In the genomic region with DNA sequence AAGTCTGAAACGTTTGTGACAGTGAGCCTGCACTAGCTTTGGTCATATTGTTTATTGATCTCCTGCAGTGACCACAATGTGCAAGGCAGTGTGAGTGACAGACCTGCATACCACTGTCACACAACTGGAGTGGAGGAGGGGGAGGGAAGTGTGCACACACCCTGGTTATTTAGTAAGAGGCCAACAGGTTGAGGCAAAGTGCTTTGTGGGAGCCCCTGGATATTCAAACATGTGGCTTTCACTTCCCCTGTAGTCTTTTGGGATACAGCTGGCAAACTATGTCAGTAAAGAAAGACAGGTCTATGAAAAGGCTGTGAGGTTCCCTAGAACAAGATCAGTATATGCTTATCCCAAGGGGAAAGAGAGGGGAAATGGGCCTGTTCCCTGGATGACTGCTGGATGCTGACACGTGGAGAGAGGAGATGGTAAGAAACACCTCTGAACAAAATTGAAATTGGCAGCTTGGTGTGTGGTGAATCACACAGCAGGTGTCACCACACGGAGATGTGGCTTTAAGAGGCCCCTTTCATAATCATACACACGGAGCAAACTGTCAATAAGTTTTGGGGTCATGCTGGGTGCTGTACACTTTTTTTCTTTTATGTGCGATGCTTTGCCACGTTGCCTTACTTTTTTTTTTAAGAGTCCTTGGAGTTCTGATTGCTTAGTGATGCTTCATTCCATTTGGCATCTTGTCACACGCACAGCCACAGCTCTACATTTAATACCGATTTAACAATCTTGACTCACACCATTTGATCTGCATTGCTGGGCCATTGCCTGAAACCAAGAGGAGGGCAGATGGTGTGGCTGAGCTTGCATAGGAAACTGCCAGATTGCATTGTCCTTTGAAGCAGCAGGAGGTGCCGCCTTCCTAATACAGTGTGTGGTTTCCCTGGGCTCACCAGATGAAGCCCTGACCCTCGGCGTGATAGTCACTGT, we compare ENCODE assay signal across 8 cellular contexts. TPM values are rescaled to one million over a fixed set of nuclear protein-coding genes. Genes with fewer than 3 reads are reported as not detected.
DNase-seq lines count a peak whose midpoint lies in the region; ATAC-seq and TF ChIP-seq lines count a peak whose summit lies in the region.

No MANE protein-coding gene starts in this region.

- intact Hi-C loops in activated T-helper 2 cell treated with anti-CD3 and anti-CD28 coated beads, Interferon-gamma antibody, Interleukin-2, Interleukin-4, amounts not matched to agents 10 μg/mL and 5 μg/mL and 100 μg/mL, durations not matched to agents 14 hours and 24 hours and 36 hours (cut with micrococcal nuclease) = loop anchor here (5.0 kb wide), 1 partner anchor 36 kb away; no protein-coding TSS in a partner anchor

- H3K4me3 ChIP-seq in AG04450 (ENCODE audit: low read depth, low read length) = no peak overlapping the region
- peak overlapping the region; percentile 15 for H3K4me3 ChIP-seq in Jurkat, Clone E6-1 (ENCODE audit: low read length)
- H3K4me3 ChIP-seq in retinal pigment epithelial cell (ENCODE audit: low read length) = no peak overlapping the region

- H3K27me3 Mint-ChIP-seq in activated T-helper 2 cell treated with anti-CD3 and anti-CD28 coated beads, Interferon-gamma antibody, Interleukin-2, Interleukin-4, amounts not matched to agents 10 μg/mL and 5 μg/mL and 100 μg/mL, durations not matched to agents 14 hours and 24 hours and 36 hours (ENCODE audit: low read depth) = no peaks in the 10 kb centered on the region

- H3K4me3 Mint-ChIP-seq in activated T-helper 2 cell treated with anti-CD3 and anti-CD28 coated beads, Interferon-gamma antibody, Interleukin-2, Interleukin-4, amounts not matched to agents 10 μg/mL and 5 μg/mL and 100 μg/mL, durations not matched to agents 14 hours and 24 hours and 36 hours (ENCODE audit: low read depth) = no peak overlapping the region

- H3K27ac Mint-ChIP-seq in activated T-helper 2 cell treated with anti-CD3 and anti-CD28 coated beads, Interferon-gamma antibody, Interleukin-2, Interleukin-4, amounts not matched to agents 10 μg/mL and 5 μg/mL and 100 μg/mL, durations not matched to agents 14 hours and 24 hours and 36 hours = peak overlapping the region; percentile 73

- no peaks in the 10 kb centered on the region for H3K27me3 ChIP-seq in AG04450 (ENCODE audit: control insufficient read depth, insufficient read depth, low read length)

- no peak overlapping the region for H3K27ac ChIP-seq in AG04450 (ENCODE audit: low read depth, low read length)

- DNase-seq in AG04450 (ENCODE audit: low read depth, low spot score) = peak; percentile 15
- peak; percentile 86 for DNase-seq in Jurkat, Clone E6-1 (ENCODE audit: low read depth, low spot score)
- DNase-seq in activated T-helper 2 cell treated with anti-CD3 and anti-CD28 coated beads, Interferon-gamma antibody, Interleukin-2, Interleukin-4, amounts not matched to agents 10 μg/mL and 5 μg/mL and 100 μg/mL, durations not matched to agents 14 hours and 24 hours and 36 hours (ENCODE audit: low spot score) = no peak
- DNase-seq in retinal pigment epithelial cell (ENCODE audit: low read depth) = peak; percentile 18
- no peak for DNase-seq in GM19240 (ENCODE audit: insufficient read length, low spot score)

- no peaks in the 10 kb centered on the region for H3K9me3 ChIP-seq in AG04450 (ENCODE audit: control insufficient read depth, insufficient read depth, low read length)

- H3K9me3 Mint-ChIP-seq in activated T-helper 2 cell treated with anti-CD3 and anti-CD28 coated beads, Interferon-gamma antibody, Interleukin-2, Interleukin-4, amounts not matched to agents 10 μg/mL and 5 μg/mL and 100 μg/mL, durations not matched to agents 14 hours and 24 hours and 36 hours = peaks cover 3% of the 10 kb centered on the region

- TF ChIP-seq CTCF in AG04450 (IDR thresholded peaks at IDR 0.05; ENCODE audit: low read depth, low read length) = no peak
- TF ChIP-seq CTCF in retinal pigment epithelial cell (conservative IDR thresholded peaks at IDR 0.05; ENCODE audit: low read depth, low read length) = no peak

- CTCF ChIA-PET in AG04450 (lab: Charles Lee) = interaction anchor here (0.5 kb wide), 1 partner anchor 450 kb away, joined by 3 read pairs; no protein-coding TSS in a partner anchor

- peaks cover 31% of the 10 kb centered on the region for H3K4me1 Mint-ChIP-seq in activated T-helper 2 cell treated with anti-CD3 and anti-CD28 coated beads, Interferon-gamma antibody, Interleukin-2, Interleukin-4, amounts not matched to agents 10 μg/mL and 5 μg/mL and 100 μg/mL, durations not matched to agents 14 hours and 24 hours and 36 hours (ENCODE audit: low read depth)

- POLR2A ChIA-PET in AG04450 (lab: Yijun Ruan, JAX) = interaction anchor here (0.6 kb wide), 1 partner anchor 83 kb away, joined by 6 read pairs; no protein-coding TSS in a partner anchor

- H3K36me3 Mint-ChIP-seq in activated T-helper 2 cell treated with anti-CD3 and anti-CD28 coated beads, Interferon-gamma antibody, Interleukin-2, Interleukin-4, amounts not matched to agents 10 μg/mL and 5 μg/mL and 100 μg/mL, durations not matched to agents 14 hours and 24 hours and 36 hours (ENCODE audit: low read depth) = no peaks in the 10 kb centered on the region

- ATAC-seq in GM18907 (IDR thresholded peaks at IDR 0.05; ENCODE audit: unreplicated experiment) (peak; percentile 73), HG03571 (IDR thresholded peaks at IDR 0.05; ENCODE audit: unreplicated experiment) (no peak), HG03469 (IDR thresholded peaks at IDR 0.05; ENCODE audit: unreplicated experiment) (no peak)

RNA-seq across cellular contexts. Expression of a gene that starts 11.3 kb away (rescaled TPM):
- 1.6 and 1.8 TPM in 2 replicates for polyA plus RNA-seq in AG04450 (2011; rRNA removed)
- 3.3 and 3.9 TPM in 2 replicates for polyA minus RNA-seq in AG04450 (2011; rRNA and poly(A)+ RNA removed)
- 7.1 TPM for polyA plus RNA-seq in Jurkat, Clone E6-1 (2012; ENCODE audit: insufficient read depth, insufficient read length)
- total RNA-seq in activated T-helper 2 cell treated with anti-CD3 and anti-CD28 coated beads, Interferon-gamma antibody, Interleukin-2, Interleukin-4, amounts not matched to agents 10 μg/mL and 5 μg/mL and 100 μg/mL, durations not matched to agents 14 hours and 24 hours and 36 hours = 2.1 and 2.4 TPM in 2 replicates

RNA-seq across cellular contexts. Expression of a gene that starts 38.3 kb away (rescaled TPM):
- polyA plus RNA-seq in AG04450 (2011; rRNA removed) = 13.8 and 14.5 TPM in 2 replicates
- polyA minus RNA-seq in AG04450 (2011; rRNA and poly(A)+ RNA removed) = 20.7 and 21.7 TPM in 2 replicates
- polyA plus RNA-seq in Jurkat, Clone E6-1 (2012; ENCODE audit: insufficient read depth, insufficient read length) = 5.1 TPM
- 10.5 and 11.2 TPM in 2 replicates for total RNA-seq in activated T-helper 2 cell treated with anti-CD3 and anti-CD28 coated beads, Interferon-gamma antibody, Interleukin-2, Interleukin-4, amounts not matched to agents 10 μg/mL and 5 μg/mL and 100 μg/mL, durations not matched to agents 14 hours and 24 hours and 36 hours

Comparison
In these comparisons a context has a peak if more than half of its experiments do, and no peak if none do; other contexts are left out.
1. DNase-seq: peak in AG04450 (single experiment), Jurkat, Clone E6-1 (single experiment) and retinal pigment epithelial cell (single experiment); none in activated T-helper 2 cell treated with anti-CD3 and anti-CD28 coated beads, Interferon-gamma antibody, Interleukin-2, Interleukin-4, amounts not matched to agents 10 μg/mL and 5 μg/mL and 100 μg/mL, durations not matched to agents 14 hours and 24 hours and 36 hours (single experiment) and GM19240 (single experiment).